Comparison of ENCODE assay signal across 8 cellular contexts in the genomic region with DNA sequence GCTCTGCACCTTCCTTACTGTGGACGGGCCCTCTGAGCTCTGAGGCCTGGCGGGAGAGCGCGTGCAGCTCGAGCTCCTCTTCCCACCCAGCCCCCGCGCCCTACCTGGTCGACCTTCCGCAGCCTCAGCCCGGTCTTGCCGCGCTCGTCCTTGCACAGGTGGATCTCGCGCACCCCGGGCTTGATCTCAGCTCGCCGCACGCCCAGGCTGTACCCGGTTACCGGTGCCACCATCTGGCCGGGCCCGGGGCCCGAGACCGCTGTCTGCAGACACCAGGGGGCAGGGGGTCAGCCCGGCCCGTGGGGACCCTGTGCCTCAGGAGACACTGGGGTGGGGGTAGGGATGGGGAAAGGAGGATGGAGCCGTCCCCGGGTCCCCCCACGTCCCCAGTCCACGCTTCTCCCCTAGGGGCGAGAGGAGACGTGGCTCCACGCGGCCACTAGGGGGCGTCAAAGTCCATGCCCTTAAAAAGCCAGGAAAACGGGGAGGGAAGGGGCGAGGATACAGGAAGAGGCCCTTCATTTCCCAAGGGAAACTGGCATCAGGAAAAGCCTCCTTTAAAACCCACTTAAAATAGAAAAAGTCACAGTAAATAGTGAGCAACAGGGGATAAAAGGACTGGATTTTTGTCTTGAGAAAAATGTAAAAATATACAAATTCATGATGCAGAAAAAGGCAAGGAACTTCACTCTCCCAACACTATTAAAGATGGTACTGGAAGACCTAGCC. TPM values are rescaled to one million over a fixed set of nuclear protein-coding genes. Genes with fewer than 3 reads are reported as not detected.
DNase-seq lines count a peak whose midpoint lies in the region; ATAC-seq, FAIRE-seq and TF ChIP-seq lines count a peak whose summit lies in the region.

No MANE protein-coding gene starts in this region.

- POLR2A ChIA-PET in WTC11 (lab: Charles Lee), result no interaction called here

- H3K4me3 ChIP-seq in GM12864 (ENCODE audit: low read depth, low read length) (no peak overlapping the region), bronchial epithelial cell (ENCODE audit: low read depth, low read length) (no peak overlapping the region)

- no peaks in the 10 kb centered on the region; the same call in 1 of the 2 replicates for H3K4me1 Mint-ChIP-seq in WTC11

- no peak overlapping the region for H3K27ac Mint-ChIP-seq in WTC11

- H3K36me3 ChIP-seq in bronchial epithelial cell (ENCODE audit: control insufficient read depth, insufficient read depth, low read length), result peaks cover 26% of the 10 kb centered on the region

- H3K9me3 Mint-ChIP-seq in WTC11, result no peaks in the 10 kb centered on the region

- no peaks in the 10 kb centered on the region for H3K27me3 ChIP-seq in bronchial epithelial cell (ENCODE audit: control insufficient read depth, insufficient read depth, low read length)

- H3K36me3 Mint-ChIP-seq in WTC11, result no peaks in the 10 kb centered on the region

- TF ChIP-seq CTCF in GM12864 (IDR thresholded peaks at IDR 0.05; ENCODE audit: low read depth, low read length, missing control alignments) (peak; percentile 94), WTC11 (IDR thresholded peaks at IDR 0.05) (peak; percentile 98), bronchial epithelial cell (IDR thresholded peaks at IDR 0.05; ENCODE audit: insufficient read depth, low read length, severe bottlenecking) (peak; percentile 91)

- CTCF ChIA-PET in WTC11 (lab: Charles Lee), result interaction anchor here (0.5 to 2.1 kb wide), 41 partner anchors 9 to 464 kb away, joined by 3 to 33 read pairs (median 5); a partner anchor contains a TSS

- H3K27me3 Mint-ChIP-seq in WTC11 (ENCODE audit: low read depth), result peaks cover 37% of the 10 kb centered on the region

- no peak for DNase-seq in GM12864 (ENCODE audit: low read depth)
- peak; percentile 58 to 73 for DNase-seq in NCI-H1930 (lab: John Stamatoyannopoulos, UW)
- peak; percentile 80 for DNase-seq in WTC11 (ENCODE audit: low spot score)
- peak; percentile 38 for DNase-seq in bronchial epithelial cell (ENCODE audit: low read depth)
- peak; percentile 90 for DNase-seq in inferior parietal cortex (ENCODE audit: extremely low spot score)
- DNase-seq in stimulated activated CD4-positive, alpha-beta T cell treated with anti-CD3 and anti-CD28 coated beads, Interleukin-12 subunit alpha, Interleukin-12 subunit beta, amount 100 ng/mL, for 4 hours, result peak; percentile 65

- no peak for FAIRE-seq in bronchial epithelial cell (lab: Jason Lieb, UNC)

- peak overlapping the region; percentile 57 for H3K4me3 Mint-ChIP-seq in WTC11

- ATAC-seq in WTC11 (peak; percentile 83), GM18867 (IDR thresholded peaks at IDR 0.05; ENCODE audit: unreplicated experiment) (no peak), GM18511 (IDR thresholded peaks at IDR 0.05; ENCODE audit: unreplicated experiment) (no peak)

TF ChIP-seq in WTC11, 78 proteins besides CTCF, POLR2A, EP300 and RAD21:
- no peak for TF ChIP-seq NFE2L1 (CRISPR knock-in tag; IDR thresholded peaks at IDR 0.05)
- TF ChIP-seq, protein P1, sequence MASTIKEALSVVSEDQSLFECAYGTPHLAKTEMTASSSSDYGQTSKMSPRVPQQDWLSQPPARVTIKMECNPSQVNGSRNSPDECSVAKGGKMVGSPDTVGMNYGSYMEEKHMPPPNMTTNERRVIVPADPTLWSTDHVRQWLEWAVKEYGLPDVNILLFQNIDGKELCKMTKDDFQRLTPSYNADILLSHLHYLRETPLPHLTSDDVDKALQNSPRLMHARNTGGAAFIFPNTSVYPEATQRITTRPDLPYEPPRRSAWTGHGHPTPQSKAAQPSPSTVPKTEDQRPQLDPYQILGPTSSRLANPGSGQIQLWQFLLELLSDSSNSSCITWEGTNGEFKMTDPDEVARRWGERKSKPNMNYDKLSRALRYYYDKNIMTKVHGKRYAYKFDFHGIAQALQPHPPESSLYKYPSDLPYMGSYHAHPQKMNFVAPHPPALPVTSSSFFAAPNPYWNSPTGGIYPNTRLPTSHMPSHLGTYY (CRISPR knock-in tag; IDR thresholded peaks at IDR 0.05), result no peak
- TF ChIP-seq, protein P2, sequence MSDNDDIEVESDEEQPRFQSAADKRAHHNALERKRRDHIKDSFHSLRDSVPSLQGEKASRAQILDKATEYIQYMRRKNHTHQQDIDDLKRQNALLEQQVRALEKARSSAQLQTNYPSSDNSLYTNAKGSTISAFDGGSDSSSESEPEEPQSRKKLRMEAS (CRISPR knock-in tag; IDR thresholded peaks at IDR 0.05), result peak; percentile 50; the same call in 1 of the 2 replicates
- TF ChIP-seq ETV6 (CRISPR knock-in tag; IDR thresholded peaks at IDR 0.05), result 0 out of 2 replicates have a peak, but pooled peaks have one; percentile 54
- TF ChIP-seq, protein P3, sequence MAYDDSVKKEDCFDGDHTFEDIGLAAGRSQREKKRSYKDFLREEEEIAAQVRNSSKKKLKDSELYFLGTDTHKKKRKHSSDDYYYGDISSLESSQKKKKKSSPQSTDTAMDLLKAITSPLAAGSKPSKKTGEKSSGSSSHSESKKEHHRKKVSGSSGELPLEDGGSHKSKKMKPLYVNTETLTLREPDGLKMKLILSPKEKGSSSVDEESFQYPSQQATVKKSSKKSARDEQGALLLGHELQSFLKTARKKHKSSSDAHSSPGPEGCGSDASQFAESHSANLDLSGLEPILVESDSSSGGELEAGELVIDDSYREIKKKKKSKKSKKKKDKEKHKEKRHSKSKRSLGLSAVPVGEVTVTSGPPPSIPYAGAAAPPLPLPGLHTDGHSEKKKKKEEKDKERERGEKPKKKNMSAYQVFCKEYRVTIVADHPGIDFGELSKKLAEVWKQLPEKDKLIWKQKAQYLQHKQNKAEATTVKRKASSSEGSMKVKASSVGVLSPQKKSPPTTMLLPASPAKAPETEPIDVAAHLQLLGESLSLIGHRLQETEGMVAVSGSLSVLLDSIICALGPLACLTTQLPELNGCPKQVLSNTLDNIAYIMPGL (CRISPR knock-in tag; IDR thresholded peaks at IDR 0.05), result peak; percentile 66; the same call in 1 of the 2 replicates

RNA-seq across cellular contexts. Expression of a gene that starts 15.5 kb away (rescaled TPM):
- total RNA-seq in WTC11 (2021) (2.5 to 3.3 TPM (median 2.6 TPM) in 3 replicates), bronchial epithelial cell (96.4 and 176 TPM in 2 replicates)

RNA-seq across cellular contexts. Expression of a gene that starts 47.3 kb away (rescaled TPM):
- total RNA-seq in WTC11 (2021) (3.5 to 4.4 TPM (median 3.6 TPM) in 3 replicates), bronchial epithelial cell (1.7 and 1.8 TPM in 2 replicates)

Comparison
In these comparisons a context has a peak if more than half of its experiments do, and no peak if none do; other contexts are left out.
1. RNA of a gene that starts 15.5 kb away (total RNA-seq): 96.4 to 176 TPM in bronchial epithelial cell; 2.5 to 3.3 TPM in WTC11; every median in the first group is over 10 times any median in the second.
2. Peak in every context shown above with its lines, with median percentiles within 50 percentile points of each other: CTCF ChIP-seq.